25 cellular contexts compared by ENCODE assay signal in the genomic region with DNA sequence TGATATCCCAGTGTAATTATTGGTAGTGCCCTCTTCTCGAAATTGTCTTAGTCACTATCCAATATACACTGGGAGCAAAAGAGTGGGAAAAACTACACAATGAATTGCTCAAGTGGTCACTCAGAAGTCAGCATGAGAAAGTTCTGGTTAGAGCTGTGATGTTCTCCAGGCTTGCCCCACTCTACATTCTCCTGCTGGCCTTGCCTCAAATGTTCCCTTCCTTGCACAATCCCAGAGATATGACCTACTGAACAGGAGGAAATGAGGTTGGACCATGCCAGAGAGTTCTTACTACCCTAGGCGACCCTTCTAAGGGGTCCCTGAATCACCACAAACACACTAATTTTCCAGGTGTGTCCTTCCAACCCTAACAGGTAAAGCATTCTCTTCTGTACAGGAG. TPM values are rescaled to one million over a fixed set of nuclear protein-coding genes. Genes with fewer than 3 reads are reported as not detected.
DNase-seq lines count a peak whose midpoint lies in the region; ATAC-seq and TF ChIP-seq lines count a peak whose summit lies in the region.
"Had no signal": no experiment of that assay in that cellular context is flagged by ENCODE, and none has a peak within 500 bp of the region (broad histone marks: within the 10 kb centered on the region; RNA-seq: fewer than 3 reads in every experiment).

No MANE protein-coding gene starts in this region.

- H3F3A ChIP-seq in PC-3 (ENCODE audit: low read length, unreplicated experiment) = no peaks in the 10 kb centered on the region

- no peak for TF ChIP-seq POLR2A in heart left ventricle (IDR thresholded peaks at IDR 0.05)
- TF ChIP-seq POLR2A in upper lobe of left lung (IDR thresholded peaks at IDR 0.05) = no peak

- CTCF ChIA-PET in PC-3 (lab: Charles Lee) = no interaction called here
- CTCF ChIA-PET in GM10248 (lab: Yijun Ruan, JAX) = no interaction called here

- peak in 1 of 4 donors; percentile 16 for TF ChIP-seq EP300 in upper lobe of left lung (IDR thresholded peaks at IDR 0.05)

- H3K27me3 Mint-ChIP-seq in endothelial cell (ENCODE audit: unreplicated experiment) = peaks cover 2% of the 10 kb centered on the region
- H3K27me3 Mint-ChIP-seq: IgD-negative memory B cell had no signal

- TF ChIP-seq CTCF in endothelial cell (IDR thresholded peaks at IDR 0.05; ENCODE audit: unreplicated experiment) (no peak), heart left ventricle (IDR thresholded peaks at IDR 0.05) (no peak), lower lobe of right lung (IDR thresholded peaks at IDR 0.05) (no peak), upper lobe of left lung (IDR thresholded peaks at IDR 0.05) (no peak), PC-3 (conservative IDR thresholded peaks at IDR 0.05; ENCODE audit: low read depth, low read length) (no peak), GM10248 (IDR thresholded peaks at IDR 0.05; ENCODE audit: control extremely low read depth, extremely low read depth, low read depth, missing control alignments) (no peak)

- H3K4me1 ChIP-seq in heart left ventricle (peaks cover 0 to 23% (median 2%) of the 10 kb centered on the region in 12 donors), lower lobe of right lung (no peaks in the 10 kb centered on the region), upper lobe of left lung (no peaks in the 10 kb centered on the region), PC-3 (ENCODE audit: insufficient read depth, low read length) (no peaks in the 10 kb centered on the region)
- H3K4me1 ChIP-seq: adrenal gland, foreskin keratinocyte, vagina had no signal

- no peaks in the 10 kb centered on the region for H3K36me3 Mint-ChIP-seq in endothelial cell (ENCODE audit: low read depth, unreplicated experiment)
- H3K36me3 Mint-ChIP-seq: CD14-positive monocyte; IgD-negative memory B cell; stimulated activated effector memory CD8-positive, alpha-beta T cell treated with anti-CD3 and anti-CD28 coated beads, Interleukin-12 subunit alpha, Interleukin-12 subunit beta, amount 100 ng/mL, for 72 hours had no signal

- H3K9me3 ChIP-seq in heart left ventricle (no peaks in the 10 kb centered on the region), lower lobe of right lung (no peaks in the 10 kb centered on the region), upper lobe of left lung (no peaks in the 10 kb centered on the region), PC-3 (ENCODE audit: low read length) (no peaks in the 10 kb centered on the region)
- H3K9me3 ChIP-seq: adrenal gland, vagina had no signal

- DNase-seq in endothelial cell (ENCODE audit: low spot score) (no peak), heart left ventricle (no peak), lower lobe of right lung (no peak), upper lobe of left lung (no peak), foreskin melanocyte (no peak), PC-3 (no peak), GM10248 (ENCODE audit: extremely low spot score) (no peak)
- DNase-seq: activated CD4-positive, alpha-beta memory T cell treated with anti-CD3 and anti-CD28 coated beads, Interleukin-2, amount 10 ng/mL, durations not matched to agents 7 days and 5 days; activated CD4-positive, CD25-positive, alpha-beta regulatory T cell; activated T-cell treated with anti-CD3 and anti-CD28 coated beads for 4 hours; foreskin keratinocyte; NCI-H1436; nephron progenitor cell; posterior cingulate gyrus; small intestine; stimulated activated CD4-positive, alpha-beta T cell treated with anti-CD3 and anti-CD28 coated beads, Interleukin-2, amount 100 ng/mL, for 24 hours; T1000 had no signal

- intact Hi-C loops in heart left ventricle (cut with DNase I) = no loop called here
- intact Hi-C loops in lower lobe of right lung (cut with DNase I) = no loop called here
- intact Hi-C loops in PC-3 (cut with micrococcal nuclease) = no loop called here

- POLR2A ChIA-PET in PC-3 (lab: Charles Lee; ENCODE audit: unreplicated experiment) (no interaction called here), GM10248 (lab: Yijun Ruan, JAX) (no interaction called here)

- 83 to 95% (median 87%) methylated on average over 2 of the region's 2 CpGs for WGBS in heart left ventricle, 4 donors
- WGBS in upper lobe of left lung, 2 donors = 74 to 78% methylated on average over 2 of the region's 2 CpGs

- no peak overlapping the region for H3K4me3 Mint-ChIP-seq in endothelial cell (ENCODE audit: unreplicated experiment)
- H3K4me3 Mint-ChIP-seq: activated CD4-positive, alpha-beta memory T cell treated with anti-CD3 and anti-CD28 coated beads, Interleukin-2, amount 10 ng/mL, durations not matched to agents 7 days and 5 days; CD14-positive monocyte; IgD-negative memory B cell; nephron progenitor cell; stimulated activated effector memory CD8-positive, alpha-beta T cell treated with anti-CD3 and anti-CD28 coated beads, Interleukin-12 subunit alpha, Interleukin-12 subunit beta, amount 100 ng/mL, for 72 hours had no signal

- peak overlapping the region; percentile 24 for H3K27ac Mint-ChIP-seq in endothelial cell (ENCODE audit: unreplicated experiment)
- H3K27ac Mint-ChIP-seq: activated CD4-positive, alpha-beta memory T cell treated with anti-CD3 and anti-CD28 coated beads, Interleukin-2, amount 10 ng/mL, durations not matched to agents 7 days and 5 days; IgD-negative memory B cell; nephron progenitor cell; stimulated activated effector memory CD8-positive, alpha-beta T cell treated with anti-CD3 and anti-CD28 coated beads, Interleukin-12 subunit alpha, Interleukin-12 subunit beta, amount 100 ng/mL, for 72 hours had no signal

- no peak overlapping the region for H3K9ac ChIP-seq in PC-3 (ENCODE audit: low read length)

- H3K4me1 Mint-ChIP-seq in endothelial cell (ENCODE audit: unreplicated experiment) = peaks cover 56% of the 10 kb centered on the region
- H3K4me1 Mint-ChIP-seq: activated CD4-positive, alpha-beta memory T cell treated with anti-CD3 and anti-CD28 coated beads, Interleukin-2, amount 10 ng/mL, durations not matched to agents 7 days and 5 days; CD14-positive monocyte; IgD-negative memory B cell; stimulated activated effector memory CD8-positive, alpha-beta T cell treated with anti-CD3 and anti-CD28 coated beads, Interleukin-12 subunit alpha, Interleukin-12 subunit beta, amount 100 ng/mL, for 72 hours had no signal

- peak in 3 of 4 donors; percentile 18 to 66 (median 62) for ATAC-seq in heart left ventricle
- ATAC-seq in lower lobe of right lung = peak; percentile 42 to 60
- ATAC-seq in upper lobe of left lung (ENCODE audit: low FRiP score in 2 of 2) = peak; percentile 26 to 36
- no peak for ATAC-seq in PC-3
- ATAC-seq: foreskin keratinocyte; stimulated activated effector memory CD8-positive, alpha-beta T cell treated with anti-CD3 and anti-CD28 coated beads, Interleukin-12 subunit alpha, Interleukin-12 subunit beta, amount 100 ng/mL, for 72 hours had no signal

- H3K36me3 ChIP-seq in heart left ventricle = no peaks in the 10 kb centered on the region
- no peaks in the 10 kb centered on the region for H3K36me3 ChIP-seq in lower lobe of right lung
- H3K36me3 ChIP-seq in upper lobe of left lung = no peaks in the 10 kb centered on the region
- no peaks in the 10 kb centered on the region for H3K36me3 ChIP-seq in PC-3 (ENCODE audit: low read depth, low read length)
- H3K36me3 ChIP-seq: adrenal gland, vagina had no signal

- H3K4me3 ChIP-seq in heart left ventricle (no peak overlapping the region), lower lobe of right lung (no peak overlapping the region), upper lobe of left lung (no peak overlapping the region), PC-3 (ENCODE audit: low read length) (no peak overlapping the region)
- H3K4me3 ChIP-seq: adrenal gland, vagina had no signal

- no peak overlapping the region for H3K4me2 ChIP-seq in PC-3 (ENCODE audit: low read length)

- H2AFZ ChIP-seq in PC-3 (ENCODE audit: low read length) = no peak overlapping the region

- H3K9me2 ChIP-seq in PC-3 (replicated peaks; ENCODE audit: low read length) = no peaks in the 10 kb centered on the region

- no TSS peak for BruUV-seq in PC-3 (replicated peaks; lab: Mats Ljungman, UMichigan)

- H3K27ac ChIP-seq in heart left ventricle (peak overlapping the region in 4 of 12 donors; percentile 39 to 90 (median 80)), lower lobe of right lung (no peak overlapping the region), upper lobe of left lung (no peak overlapping the region), PC-3 (ENCODE audit: low read length) (no peak overlapping the region)
- H3K27ac ChIP-seq: adrenal gland, foreskin keratinocyte, vagina had no signal

- H3K9me3 Mint-ChIP-seq in endothelial cell (ENCODE audit: unreplicated experiment) = no peaks in the 10 kb centered on the region
- H3K9me3 Mint-ChIP-seq: activated CD4-positive, alpha-beta memory T cell treated with anti-CD3 and anti-CD28 coated beads, Interleukin-2, amount 10 ng/mL, durations not matched to agents 7 days and 5 days; CD14-positive monocyte; IgD-negative memory B cell; nephron progenitor cell; stimulated activated effector memory CD8-positive, alpha-beta T cell treated with anti-CD3 and anti-CD28 coated beads, Interleukin-12 subunit alpha, Interleukin-12 subunit beta, amount 100 ng/mL, for 72 hours had no signal

- H3K79me2 ChIP-seq in PC-3 (ENCODE audit: low read length) = no peaks in the 10 kb centered on the region

- no peaks in the 10 kb centered on the region for H4K20me1 ChIP-seq in PC-3 (ENCODE audit: low read length)

- no peaks in the 10 kb centered on the region for H3K27me3 ChIP-seq in heart left ventricle
- no peaks in the 10 kb centered on the region for H3K27me3 ChIP-seq in lower lobe of right lung (ENCODE audit: low read depth)
- H3K27me3 ChIP-seq in upper lobe of left lung = no peaks in the 10 kb centered on the region
- H3K27me3 ChIP-seq in PC-3 (ENCODE audit: low read length) = no peaks in the 10 kb centered on the region
- H3K27me3 ChIP-seq: adrenal gland, foreskin keratinocyte, vagina had no signal

RNA-seq across cellular contexts. Expression of a gene that starts 40.8 kb away (rescaled TPM):
- 472 TPM for total RNA-seq in endothelial cell (ENCODE audit: unreplicated experiment)
- total RNA-seq in heart left ventricle = 100 to 1,000 TPM; 276 to 965 (median 520) TPM
- 1,000 to 10,000 TPM in 1 of 2 donors, 10 to 100 TPM in 1; 92.6 to 1,145 TPM for polyA plus RNA-seq in heart left ventricle
- 1,362 TPM for total RNA-seq in lower lobe of right lung
- total RNA-seq in upper lobe of left lung = 1,000 to 10,000 TPM; 1,145 to 1,831 (median 1,583) TPM
- 131 and 159 TPM in 2 replicates for total RNA-seq in PC-3 (2014; rRNA removed)

RNA-seq across cellular contexts. Expression of a gene that starts 49.6 kb away (rescaled TPM):
- total RNA-seq in endothelial cell (ENCODE audit: unreplicated experiment) (not detected), heart left ventricle (not detected), lower lobe of right lung (not detected), upper lobe of left lung (not detected), PC-3 (2014; rRNA removed) (not detected in 2 replicates)
- not detected for polyA plus RNA-seq in heart left ventricle
- total RNA-seq: activated CD4-positive, alpha-beta memory T cell treated with anti-CD3 and anti-CD28 coated beads, Interleukin-2, amount 10 ng/mL, durations not matched to agents 7 days and 5 days; adrenal gland; bronchial epithelial cell; foreskin keratinocyte; MCF 10A; temporal lobe; vagina had no signal
- polyA plus RNA-seq: adrenal gland, foreskin keratinocyte, small intestine had no signal
